In genomic region chr7:141584935-141585334, GRCh38 we compare ENCODE assay signal across 1 cellular context.
TF ChIP-seq lines count a peak whose summit lies in the region.

No MANE protein-coding gene starts in this region.

TF ChIP-seq in HCT116, 20 proteins besides CTCF, POLR2A, EP300 and RAD21 (continued from another document):
- TF ChIP-seq ELF1 (IDR thresholded peaks at IDR 0.05; ENCODE audit: borderline replicate concordance, low read depth) (no peak), ZFX (IDR thresholded peaks at IDR 0.05) (no peak), CBX3 (IDR thresholded peaks at IDR 0.05; ENCODE audit: low read depth) (no peak), POLR2AphosphoS5 (IDR thresholded peaks at IDR 0.05; ENCODE audit: low read depth, low read length) (no peak), SIN3A (IDR thresholded peaks at IDR 0.05; ENCODE audit: low read depth) (no peak), JUND (IDR thresholded peaks at IDR 0.05) (no peak), EGR1 (IDR thresholded peaks at IDR 0.05; ENCODE audit: low read depth) (no peak), YY1 (IDR thresholded peaks at IDR 0.05; ENCODE audit: extremely low read depth, insufficient replicate concordance, low read depth, low read length) (no peak)
- TF ChIP-seq, protein P1, sequence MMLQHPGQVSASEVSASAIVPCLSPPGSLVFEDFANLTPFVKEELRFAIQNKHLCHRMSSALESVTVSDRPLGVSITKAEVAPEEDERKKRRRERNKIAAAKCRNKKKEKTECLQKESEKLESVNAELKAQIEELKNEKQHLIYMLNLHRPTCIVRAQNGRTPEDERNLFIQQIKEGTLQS (IDR thresholded peaks at IDR 0.05) = no peak
